8 cellular contexts compared by ENCODE assay signal in the genomic region with DNA sequence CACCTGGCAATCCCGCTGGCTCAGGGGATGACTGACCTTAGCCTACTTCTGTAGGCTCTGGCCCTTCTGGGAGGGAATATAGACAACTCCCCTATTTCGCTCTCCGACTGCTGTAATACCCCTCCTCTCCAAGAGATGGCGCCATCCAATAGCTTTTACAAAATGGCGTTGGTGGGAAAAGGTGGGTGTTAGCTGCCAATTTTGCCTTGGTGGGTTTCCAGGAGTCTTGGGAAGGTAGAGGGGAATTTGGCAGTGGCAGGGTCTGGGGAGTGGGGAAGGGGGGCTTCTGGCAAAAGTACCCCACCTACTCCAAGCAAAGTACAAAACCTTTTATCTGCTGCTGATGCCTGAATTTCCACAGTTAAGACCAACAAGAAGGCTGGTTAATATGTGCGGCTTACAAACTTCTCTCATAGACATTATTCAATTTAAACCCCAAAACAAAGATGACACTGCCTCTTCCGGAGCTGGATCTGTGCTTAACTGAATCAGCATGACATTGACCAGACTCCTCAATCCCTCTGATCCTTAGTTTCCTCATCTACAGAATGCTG.
DNase-seq lines count a peak whose midpoint lies in the region; ATAC-seq, FAIRE-seq and TF ChIP-seq lines count a peak whose summit lies in the region.

No MANE protein-coding gene starts in this region.

- H3K4me3 ChIP-seq in Karpas-422 (ENCODE audit: low read length), result no peak overlapping the region
- no peak overlapping the region for H3K4me3 ChIP-seq in WERI-Rb-1 (ENCODE audit: low read depth, low read length)
- no peak overlapping the region for H3K4me3 ChIP-seq in psoas muscle

- H3K4me2 ChIP-seq in Karpas-422 (ENCODE audit: low read depth, low read length, poor library complexity, severe bottlenecking), result no peak overlapping the region

- H3K9me2 ChIP-seq in Karpas-422 (replicated peaks; ENCODE audit: insufficient read depth, low read length), result no peaks in the 10 kb centered on the region

- H3K4me1 ChIP-seq in Karpas-422 (ENCODE audit: low read length) (peaks cover 6% of the 10 kb centered on the region; the same call in 1 of the 2 replicates), psoas muscle (no peaks in the 10 kb centered on the region)

- H3K36me3 ChIP-seq in Karpas-422 (ENCODE audit: insufficient read depth, low read length) (no peaks in the 10 kb centered on the region), WERI-Rb-1 (no peaks in the 10 kb centered on the region), psoas muscle (ENCODE audit: insufficient read depth in 1 of 2, low read depth in 1 of 2) (no peaks in the 10 kb centered on the region)

- ATAC-seq in psoas muscle, result peak in 1 of 4 donors; percentile 50
- ATAC-seq in GM19452 (IDR thresholded peaks at IDR 0.05; ENCODE audit: unreplicated experiment), result no peak
- ATAC-seq in GM21390 (IDR thresholded peaks at IDR 0.05; ENCODE audit: unreplicated experiment), result no peak

- H3K79me2 ChIP-seq in Karpas-422 (ENCODE audit: low read length), result no peaks in the 10 kb centered on the region

- H2AFZ ChIP-seq in Karpas-422 (ENCODE audit: low read length), result no peak overlapping the region

- H4K20me1 ChIP-seq in Karpas-422 (ENCODE audit: insufficient read depth, low read depth, low read length), result no peaks in the 10 kb centered on the region

- no peaks in the 10 kb centered on the region for H3K27me3 ChIP-seq in Karpas-422 (ENCODE audit: low read length)
- H3K27me3 ChIP-seq in WERI-Rb-1 (ENCODE audit: insufficient read depth, low read depth, severe bottlenecking), result no peaks in the 10 kb centered on the region
- H3K27me3 ChIP-seq in psoas muscle (ENCODE audit: insufficient read depth in 3 of 3, low read length in 2 of 3), result peaks cover 0 to 4% (median 1%) of the 10 kb centered on the region in 3 donors

- no peak overlapping the region for H3K9ac ChIP-seq in Karpas-422 (ENCODE audit: low read length)

- peak; percentile 35 for DNase-seq in activated CD4-positive, CD25-positive, alpha-beta regulatory T cell treated with anti-CD3 and anti-CD28 coated beads, Interleukin-2, amount 50 U/mL, for 72 hours
- no peak for DNase-seq in activated CD4-positive, CD25-positive, alpha-beta regulatory T cell (lab: John Stamatoyannopoulos, UW)
- DNase-seq in Karpas-422 (peak; percentile 91), WERI-Rb-1 (peak; percentile 60), frontal cortex (ENCODE audit: low spot score in 2 of 2) (peak; percentile 44 to 61), psoas muscle (no peak)

- 27 to 32% (median 31%) methylated on average over 7 of the region's 7 CpGs for WGBS in psoas muscle, 3 donors

- intact Hi-C loops in psoas muscle (cut with DNase I), result loop anchor here (1.0 to 2.0 kb wide), 2 partner anchors 156 kb away; no protein-coding TSS in a partner anchor

- H3K9me3 ChIP-seq in Karpas-422 (ENCODE audit: low read length) (no peaks in the 10 kb centered on the region), WERI-Rb-1 (ENCODE audit: severe bottlenecking) (no peaks in the 10 kb centered on the region), psoas muscle (no peaks in the 10 kb centered on the region)

- FAIRE-seq in frontal cortex (lab: Jason Lieb, UNC), result no peak

- TF ChIP-seq CTCF in WERI-Rb-1 (IDR thresholded peaks at IDR 0.05; ENCODE audit: low read depth, low read length) (peak; percentile 81), psoas muscle (IDR thresholded peaks at IDR 0.05) (peak; percentile 70)

- H3K27ac ChIP-seq in Karpas-422 (ENCODE audit: low read length), result no peak overlapping the region
- no peak overlapping the region for H3K27ac ChIP-seq in WERI-Rb-1
- no peak overlapping the region for H3K27ac ChIP-seq in psoas muscle

Comparison
In these comparisons a context has a peak if more than half of its experiments do, and no peak if none do; other contexts are left out.
1. DNase-seq: peak in activated CD4-positive, CD25-positive, alpha-beta regulatory T cell treated with anti-CD3 and anti-CD28 coated beads, Interleukin-2, amount 50 U/mL, for 72 hours (single experiment), Karpas-422 (single experiment), WERI-Rb-1 (single experiment) and frontal cortex (2 of 2); none in activated CD4-positive, CD25-positive, alpha-beta regulatory T cell (0 of 4) and psoas muscle (0 of 2).